Comparison of ENCODE assay signal across 1 cellular context in genomic region chr12:54294914-54295566, GRCh38.
TF ChIP-seq lines count a peak whose summit lies in the region.

No MANE protein-coding gene starts in this region.

TF ChIP-seq in SK-N-SH treated with all-trans-retinoic acid at 6 μM for 48 hours, 23 proteins besides CTCF, POLR2A, EP300 and RAD21 (continued from another document):
- TF ChIP-seq CREB5 (CRISPR knock-in tag; IDR thresholded peaks at IDR 0.05; ENCODE audit: low read depth) (no peak), ZC3H10 (CRISPR knock-in tag; IDR thresholded peaks at IDR 0.05) (no peak), RARB (CRISPR knock-in tag; IDR thresholded peaks at IDR 0.05) (no peak), SNAI2 (CRISPR knock-in tag; IDR thresholded peaks at IDR 0.05) (no peak), TOX (CRISPR knock-in tag; IDR thresholded peaks at IDR 0.05; ENCODE audit: borderline replicate concordance) (no peak), ZNF8 (CRISPR knock-in tag; IDR thresholded peaks at IDR 0.05) (no peak), ZNF70 (CRISPR knock-in tag; IDR thresholded peaks at IDR 0.05) (no peak)
